ENCODE assay signal across 32 cellular contexts in genomic region chr11:44205836-44206235, GRCh38.
"Had no signal": no experiment of that assay in that cellular context is flagged by ENCODE, and none has a peak within 500 bp of the region (broad histone marks: within the 10 kb centered on the region; RNA-seq: fewer than 3 reads in every experiment).

No MANE protein-coding gene starts in this region.

- H3K27ac ChIP-seq: adrenal gland, ascending aorta, body of pancreas, brain microvascular endothelial cell, breast epithelium had no signal

- DNase-seq: activated effector memory CD4-positive, alpha-beta T cell treated with anti-CD3 and anti-CD28 coated beads, Interleukin-2, amount 50 U/mL, for 16 hours; activated effector memory CD4-positive, alpha-beta T cell treated with Interleukin-2 at 50 U/mL for 16 hours; activated gamma-delta T cell; activated gamma-delta T cell treated with Interleukin-2 at 50 U/mL for 16 hours; activated naive CD4-positive, alpha-beta T cell; activated naive CD4-positive, alpha-beta T cell treated with anti-CD3 and anti-CD28 coated beads for 36 hours; activated naive CD4-positive, alpha-beta T cell treated with anti-CD3 and anti-CD28 coated beads, Interleukin-2, amount 10 ng/mL, durations not matched to agents 7 days and 5 days; activated naive CD4-positive, alpha-beta T cell treated with anti-CD3 and anti-CD28 coated beads, Interleukin-2, amount 50 U/mL, for 16 hours; activated naive CD4-positive, alpha-beta T cell treated with Interleukin-2 at 50 U/mL for 16 hours; activated naive CD8-positive, alpha-beta T cell treated with anti-CD3 and anti-CD28 coated beads for 36 hours; activated naive CD8-positive, alpha-beta T cell treated with anti-CD3 and anti-CD28 coated beads, Interleukin-2, amount 10 ng/mL, durations not matched to agents 7 days and 5 days; activated naive CD8-positive, alpha-beta T cell treated with anti-CD3 and anti-CD28 coated beads, Interleukin-2, amount 50 U/mL, for 24 hours; activated T-cell treated with anti-CD3 and anti-CD28 coated beads for 4 hours; activated T-cell treated with anti-CD3 and anti-CD28 coated beads, Interleukin-2, amount 50 U/mL, for 1 hour; activated T-cell treated with anti-CD3 and anti-CD28 coated beads, Interleukin-2, amount 50 U/mL, for 24 hours; activated T-cell treated with anti-CD3 and anti-CD28 coated beads, Interleukin-2, amount 50 U/mL, for 4 hours; activated T-cell treated with anti-CD3 and anti-CD28 coated beads, Interleukin-2, amount 50 U/mL, for 48 hours; activated T-cell treated with anti-CD3 and anti-CD28 coated beads, Interleukin-2, amount 50 U/mL, for 72 hours; adrenal gland; amniotic stem cell; amygdala; anterior cingulate cortex; aorta; body of pancreas; brain microvascular endothelial cell; caudate nucleus; central memory CD4-positive, alpha-beta T cell; cerebellar nuclear complex had no signal

- H3K4me3 ChIP-seq: adrenal gland, ascending aorta, body of pancreas, breast epithelium had no signal

- H3K36me3 ChIP-seq: brain microvascular endothelial cell, breast epithelium had no signal

- H3K27me3 ChIP-seq: adrenal gland, ascending aorta, body of pancreas, brain microvascular endothelial cell, breast epithelium had no signal

- ATAC-seq: activated naive CD4-positive, alpha-beta T cell treated with anti-CD3 and anti-CD28 coated beads, Interleukin-2, amount 50 U/mL, for 72 hours; activated naive CD8-positive, alpha-beta T cell treated with anti-CD3 and anti-CD28 coated beads, Interleukin-2, amount 50 U/mL, for 24 hours; activated T-cell treated with anti-CD3 and anti-CD28 coated beads, Interleukin-2, amount 50 U/mL, for 4 hours; activated T-cell treated with anti-CD3 and anti-CD28 coated beads, Interleukin-2, amount 50 U/mL, for 72 hours; activated T-helper 17 cell treated with anti-CD3 and anti-CD28 coated beads, Interleukin-2, amount 50 U/mL, for 72 hours; body of pancreas had no signal

- H3K4me1 ChIP-seq: adrenal gland, ascending aorta, breast epithelium had no signal

- H3K9me3 ChIP-seq: adrenal gland, ascending aorta, body of pancreas, breast epithelium had no signal
